14 cellular contexts compared by ENCODE assay signal in genomic region chr1:1420654-1421134, GRCh38. TPM values are rescaled to one million over a fixed set of nuclear protein-coding genes. Genes with fewer than 3 reads are reported as not detected.
DNase-seq lines count a peak whose midpoint lies in the region; ATAC-seq and TF ChIP-seq lines count a peak whose summit lies in the region.
"Had no signal": no experiment of that assay in that cellular context is flagged by ENCODE, and none has a peak within 500 bp of the region (broad histone marks: within the 10 kb centered on the region; RNA-seq: fewer than 3 reads in every experiment).

No MANE protein-coding gene starts in this region.

- H3K4me1 Mint-ChIP-seq in natural killer cell treated with Interleukin-12 subunit alpha and Interleukin-12 subunit beta and Interleukin-15 and Interleukin-18, amount 100 ng/mL, for 72 hours (ENCODE audit: low read depth in 2 of 2): peaks cover 5 to 6% of the 10 kb centered on the region in 2 donors
- H3K4me1 Mint-ChIP-seq in natural killer cell: no peaks in the 10 kb centered on the region
- H3K4me1 Mint-ChIP-seq in activated T-helper 17 cell treated with anti-CD3 and anti-CD28 coated beads, Interleukin-2, amount 50 U/mL, for 72 hours: peaks cover 7% of the 10 kb centered on the region
- H3K4me1 Mint-ChIP-seq: CD14-positive monocyte had no signal

- no peak for TF ChIP-seq CTCF in natural killer cell (IDR thresholded peaks at IDR 0.05)
- TF ChIP-seq CTCF in vagina (IDR thresholded peaks at IDR 0.05): no peak

- no peaks in the 10 kb centered on the region for H3K9me3 ChIP-seq in muscle layer of colon (ENCODE audit: low read length)
- no peaks in the 10 kb centered on the region for H3K9me3 ChIP-seq in vagina

- in situ Hi-C loops in ACHN (cut with HindIII; ENCODE audit: low pct_ligation_motif_present, low pct_unique_long_range_greater_than_20kb, low sequenced_read_pairs): no loop called here

- H3K27me3 ChIP-seq in muscle layer of colon (ENCODE audit: control insufficient read depth in 1 of 2, insufficient read depth in 2 of 2, low read length in 2 of 2) (peaks cover 0 to 4% of the 10 kb centered on the region in 2 donors), vagina (no peaks in the 10 kb centered on the region)

- ATAC-seq in natural killer cell treated with Interleukin-12 subunit alpha and Interleukin-12 subunit beta and Interleukin-15 and Interleukin-18, amount 100 ng/mL, for 72 hours: peak; percentile 4 to 20
- ATAC-seq in natural killer cell (no peak), HG03135 (IDR thresholded peaks at IDR 0.05; ENCODE audit: unreplicated experiment) (no peak)
- ATAC-seq in activated T-helper 17 cell treated with anti-CD3 and anti-CD28 coated beads, Interleukin-2, amount 50 U/mL, for 72 hours (replicated peaks): no peak

- H3K9ac ChIP-seq in muscle layer of colon (ENCODE audit: low read length): peak overlapping the region; percentile 27

- no peak for TF ChIP-seq POLR2A in vagina (IDR thresholded peaks at IDR 0.05)

- no peaks in the 10 kb centered on the region for H3K9me3 Mint-ChIP-seq in natural killer cell treated with Interleukin-12 subunit alpha and Interleukin-12 subunit beta and Interleukin-15 and Interleukin-18, amount 100 ng/mL, for 72 hours
- H3K9me3 Mint-ChIP-seq in natural killer cell: no peaks in the 10 kb centered on the region
- H3K9me3 Mint-ChIP-seq in activated T-helper 17 cell treated with anti-CD3 and anti-CD28 coated beads, Interleukin-2, amount 50 U/mL, for 72 hours: no peaks in the 10 kb centered on the region
- H3K9me3 Mint-ChIP-seq: neural crest cell, T-cell had no signal

- H3K36me3 ChIP-seq in muscle layer of colon (ENCODE audit: insufficient read depth, low read length) (no peaks in the 10 kb centered on the region), vagina (no peaks in the 10 kb centered on the region)

- H3K27ac ChIP-seq in muscle layer of colon (ENCODE audit: low read depth, low read length) (no peak overlapping the region), vagina (peak overlapping the region; percentile 51)

- no peak for DNase-seq in natural killer cell treated with Interleukin-12 subunit alpha and Interleukin-12 subunit beta and Interleukin-15 and Interleukin-18, amount 100 ng/mL, for 72 hours (ENCODE audit: low spot score)
- no peak for DNase-seq in natural killer cell
- peak; percentile 55 for DNase-seq in ecto neural progenitor cell (ENCODE audit: low spot score)
- DNase-seq in vagina (ENCODE audit: extremely low spot score in 2 of 2): no peak
- no peak for DNase-seq in ACHN
- DNase-seq: cerebellar nuclear complex, KBM-7, T-cell had no signal

- H3K27me3 Mint-ChIP-seq in natural killer cell treated with Interleukin-12 subunit alpha and Interleukin-12 subunit beta and Interleukin-15 and Interleukin-18, amount 100 ng/mL, for 72 hours: peaks cover 6 to 7% of the 10 kb centered on the region in 2 donors
- peaks cover 14 to 26% of the 10 kb centered on the region in 2 donors for H3K27me3 Mint-ChIP-seq in natural killer cell (ENCODE audit: low read depth in 2 of 2)
- peaks cover 7% of the 10 kb centered on the region for H3K27me3 Mint-ChIP-seq in activated T-helper 17 cell treated with anti-CD3 and anti-CD28 coated beads, Interleukin-2, amount 50 U/mL, for 72 hours

- no peak overlapping the region for H3K27ac Mint-ChIP-seq in natural killer cell treated with Interleukin-12 subunit alpha and Interleukin-12 subunit beta and Interleukin-15 and Interleukin-18, amount 100 ng/mL, for 72 hours
- no peak overlapping the region for H3K27ac Mint-ChIP-seq in natural killer cell
- H3K27ac Mint-ChIP-seq in activated T-helper 17 cell treated with anti-CD3 and anti-CD28 coated beads, Interleukin-2, amount 50 U/mL, for 72 hours: no peak overlapping the region
- H3K27ac Mint-ChIP-seq: CD14-positive monocyte, T-cell had no signal

- H3K4me3 Mint-ChIP-seq in natural killer cell treated with Interleukin-12 subunit alpha and Interleukin-12 subunit beta and Interleukin-15 and Interleukin-18, amount 100 ng/mL, for 72 hours: no peak overlapping the region
- H3K4me3 Mint-ChIP-seq in natural killer cell: no peak overlapping the region
- H3K4me3 Mint-ChIP-seq in activated T-helper 17 cell treated with anti-CD3 and anti-CD28 coated beads, Interleukin-2, amount 50 U/mL, for 72 hours: no peak overlapping the region
- H3K4me3 Mint-ChIP-seq: neural crest cell had no signal

- H3K4me3 ChIP-seq in muscle layer of colon (ENCODE audit: low read depth in 1 of 2, low read length in 2 of 2) (peak overlapping the region; percentile 35 to 42), vagina (peak overlapping the region; percentile 40 to 56)
- H3K4me3 ChIP-seq: GM12878 had no signal

- intact Hi-C loops in natural killer cell (cut with micrococcal nuclease) (no loop called here), vagina (cut with DNase I) (no loop called here)

- H3K36me3 Mint-ChIP-seq in natural killer cell treated with Interleukin-12 subunit alpha and Interleukin-12 subunit beta and Interleukin-15 and Interleukin-18, amount 100 ng/mL, for 72 hours: no peaks in the 10 kb centered on the region
- no peaks in the 10 kb centered on the region for H3K36me3 Mint-ChIP-seq in natural killer cell
- H3K36me3 Mint-ChIP-seq in activated T-helper 17 cell treated with anti-CD3 and anti-CD28 coated beads, Interleukin-2, amount 50 U/mL, for 72 hours (ENCODE audit: low read depth): no peaks in the 10 kb centered on the region
- H3K36me3 Mint-ChIP-seq: CD14-positive monocyte, T-cell had no signal

- H3K4me1 ChIP-seq in muscle layer of colon (ENCODE audit: insufficient read depth, low read length): peaks cover 8% of the 10 kb centered on the region
- H3K4me1 ChIP-seq in vagina: peaks cover 40% of the 10 kb centered on the region

RNA-seq across cellular contexts. Expression of gene ANKRD65, which starts 0.4 kb away (rescaled TPM):
- total RNA-seq in natural killer cell treated with Interleukin-12 subunit alpha and Interleukin-12 subunit beta and Interleukin-15 and Interleukin-18, amount 100 ng/mL, for 72 hours: not detected
- not detected for total RNA-seq in natural killer cell
- total RNA-seq in vagina: 3.2 TPM
- total RNA-seq in activated T-helper 17 cell treated with anti-CD3 and anti-CD28 coated beads, Interleukin-2, amount 50 U/mL, for 72 hours: not detected

RNA-seq across cellular contexts. Expression of gene MRPL20, which starts 13.6 kb away (rescaled TPM):
- total RNA-seq in natural killer cell treated with Interleukin-12 subunit alpha and Interleukin-12 subunit beta and Interleukin-15 and Interleukin-18, amount 100 ng/mL, for 72 hours: 100 to 1,000 TPM; 138 to 175 TPM
- total RNA-seq in natural killer cell: 100 to 1,000 TPM in 1 of 3 donors, 10 to 100 TPM in 2; 90.9 to 111 (median 92.7) TPM
- total RNA-seq in vagina: 84.2 TPM
- total RNA-seq in activated T-helper 17 cell treated with anti-CD3 and anti-CD28 coated beads, Interleukin-2, amount 50 U/mL, for 72 hours: 100 to 1,000 TPM in 1 of 2 donors, 10 to 100 TPM in 1; 57.7 to 147 TPM

RNA-seq across cellular contexts. Expression of gene VWA1, which starts 14.8 kb away (rescaled TPM):
- 1 to 10 TPM; 1.3 to 7.7 TPM for total RNA-seq in natural killer cell treated with Interleukin-12 subunit alpha and Interleukin-12 subunit beta and Interleukin-15 and Interleukin-18, amount 100 ng/mL, for 72 hours
- total RNA-seq in natural killer cell (not detected), vagina (35.8 TPM)
- 1 to 10 TPM in 1 of 2 donors, under 1 TPM in 1; 0.84 to 6.2 TPM for total RNA-seq in activated T-helper 17 cell treated with anti-CD3 and anti-CD28 coated beads, Interleukin-2, amount 50 U/mL, for 72 hours

RNA-seq across cellular contexts. Expression of gene CCNL2, which starts 21.6 kb away (rescaled TPM):
- 100 to 1,000 TPM; 124 to 196 TPM for total RNA-seq in natural killer cell treated with Interleukin-12 subunit alpha and Interleukin-12 subunit beta and Interleukin-15 and Interleukin-18, amount 100 ng/mL, for 72 hours
- total RNA-seq in natural killer cell (100 to 1,000 TPM; 253 to 281 (median 274) TPM), vagina (319 TPM)
- total RNA-seq in activated T-helper 17 cell treated with anti-CD3 and anti-CD28 coated beads, Interleukin-2, amount 50 U/mL, for 72 hours: 100 to 1,000 TPM; 103 to 107 TPM

RNA-seq across cellular contexts. Expression of gene ATAD3C, which starts 28.8 kb away (rescaled TPM):
- total RNA-seq in natural killer cell treated with Interleukin-12 subunit alpha and Interleukin-12 subunit beta and Interleukin-15 and Interleukin-18, amount 100 ng/mL, for 72 hours: 1 to 10 TPM in 1 of 2 donors, under 1 TPM in 1; 0.17 to 1.7 TPM
- 1 to 10 TPM in 2 of 3 donors, under 1 TPM in 1; 0.13 to 2.2 (median 1.5) TPM for total RNA-seq in natural killer cell
- not detected for total RNA-seq in vagina
- total RNA-seq in activated T-helper 17 cell treated with anti-CD3 and anti-CD28 coated beads, Interleukin-2, amount 50 U/mL, for 72 hours: 1 to 10 TPM; 1.4 to 2.1 TPM

Comparison
In these comparisons a context has a peak if more than half of its experiments do, and no peak if none do; other contexts are left out.
1. ATAC-seq: peak in natural killer cell treated with Interleukin-12 subunit alpha and Interleukin-12 subunit beta and Interleukin-15 and Interleukin-18, amount 100 ng/mL, for 72 hours (2 of 2); none in natural killer cell (0 of 3), activated T-helper 17 cell treated with anti-CD3 and anti-CD28 coated beads, Interleukin-2, amount 50 U/mL, for 72 hours (single experiment) and HG03135 (single experiment).